In genomic region chr1:3774503-3775247, GRCh38 we compare ENCODE assay signal across 12 cellular contexts. TPM values are rescaled to one million over a fixed set of nuclear protein-coding genes. Genes with fewer than 3 reads are reported as not detected.
DNase-seq lines count a peak whose midpoint lies in the region; TF ChIP-seq lines count a peak whose summit lies in the region.
"Had no signal": no experiment of that assay in that cellular context is flagged by ENCODE, and none has a peak within 500 bp of the region (broad histone marks: within the 10 kb centered on the region; RNA-seq: fewer than 3 reads in every experiment).

No MANE protein-coding gene starts in this region.

- TF ChIP-seq CTCF in dorsolateral prefrontal cortex (IDR thresholded peaks at IDR 0.05 in 54 of 56, conservative IDR thresholded peaks at IDR 0.05 in 2 of 56; ENCODE audit: low read depth in 1 of 56, partially characterized antibody in 56 of 56) (no peak), ovary (IDR thresholded peaks at IDR 0.05) (no peak)

- H3K27ac Mint-ChIP-seq in activated T-helper 1 cell treated with anti-CD3 and anti-CD28 coated beads, Interleukin-12 subunit alpha, Interleukin-12 subunit beta, Interleukin-2, Interleukin-4 antibody, amounts not matched to agents 30 ng/mL and 10 ng/mL and 1 ng/mL, durations not matched to agents 14 hours and 24 hours and 36 hours, result no peak overlapping the region

- no peak overlapping the region for H3K4me3 Mint-ChIP-seq in activated T-helper 1 cell treated with anti-CD3 and anti-CD28 coated beads, Interleukin-12 subunit alpha, Interleukin-12 subunit beta, Interleukin-2, Interleukin-4 antibody, amounts not matched to agents 30 ng/mL and 10 ng/mL and 1 ng/mL, durations not matched to agents 14 hours and 24 hours and 36 hours

- H3K36me3 ChIP-seq in ovary, result no peaks in the 10 kb centered on the region

- H3K4me3 ChIP-seq in dorsolateral prefrontal cortex (no peak overlapping the region), ovary (no peak overlapping the region)
- H3K4me3 ChIP-seq: GM12878 had no signal

- peaks cover 5% of the 10 kb centered on the region for H3K27me3 Mint-ChIP-seq in activated T-helper 1 cell treated with anti-CD3 and anti-CD28 coated beads, Interleukin-12 subunit alpha, Interleukin-12 subunit beta, Interleukin-2, Interleukin-4 antibody, amounts not matched to agents 30 ng/mL and 10 ng/mL and 1 ng/mL, durations not matched to agents 14 hours and 24 hours and 36 hours (ENCODE audit: insufficient read depth)

- H3K9me3 Mint-ChIP-seq in activated T-helper 1 cell treated with anti-CD3 and anti-CD28 coated beads, Interleukin-12 subunit alpha, Interleukin-12 subunit beta, Interleukin-2, Interleukin-4 antibody, amounts not matched to agents 30 ng/mL and 10 ng/mL and 1 ng/mL, durations not matched to agents 14 hours and 24 hours and 36 hours, result no peaks in the 10 kb centered on the region

- peaks cover 0 to 2% (median 0%) of the 10 kb centered on the region in 45 donors for H3K27me3 ChIP-seq in dorsolateral prefrontal cortex
- no peaks in the 10 kb centered on the region for H3K27me3 ChIP-seq in ovary

- H3K27ac ChIP-seq in dorsolateral prefrontal cortex, result peak overlapping the region in 46 of 59 donors; percentile 15 to 86 (median 70)
- peak overlapping the region in 1 of 2 donors; percentile 76 for H3K27ac ChIP-seq in ovary

- peak in 75 of 76 experiments; percentile 65 to 95 (median 88) for DNase-seq in HUDEP-2 (lab: John Stamatoyannopoulos, UW; ENCODE audit: unreplicated experiment in 76 of 76)
- no peak for DNase-seq in dorsolateral prefrontal cortex
- peak in 4 of 5 donors; percentile 43 to 64 (median 52) for DNase-seq in ovary
- no peak for DNase-seq in activated naive CD4-positive, alpha-beta T cell (lab: John Stamatoyannopoulos, UW)
- no peak for DNase-seq in activated T-helper 1 cell treated with anti-CD3 and anti-CD28 coated beads, Interleukin-12 subunit alpha, Interleukin-12 subunit beta, Interleukin-2, Interleukin-4 antibody, amounts not matched to agents 30 ng/mL and 10 ng/mL and 1 ng/mL, durations not matched to agents 14 hours and 24 hours and 36 hours (ENCODE audit: low spot score)
- DNase-seq in ecto neural progenitor cell (ENCODE audit: low spot score), result no peak
- DNase-seq: activated CD4-positive, alpha-beta T cell treated with anti-CD3 and anti-CD28 coated beads for 1 hour; activated effector memory CD4-positive, alpha-beta T cell treated with Interleukin-2 at 50 U/mL for 16 hours; stimulated activated CD4-positive, alpha-beta T cell treated with anti-CD3 and anti-CD28 coated beads, Interleukin-4, amount 100 ng/mL, for 24 hours had no signal

- peaks cover 1% of the 10 kb centered on the region for H3K36me3 Mint-ChIP-seq in activated T-helper 1 cell treated with anti-CD3 and anti-CD28 coated beads, Interleukin-12 subunit alpha, Interleukin-12 subunit beta, Interleukin-2, Interleukin-4 antibody, amounts not matched to agents 30 ng/mL and 10 ng/mL and 1 ng/mL, durations not matched to agents 14 hours and 24 hours and 36 hours (ENCODE audit: low read depth)

- peaks cover 8% of the 10 kb centered on the region for H3K4me1 Mint-ChIP-seq in activated T-helper 1 cell treated with anti-CD3 and anti-CD28 coated beads, Interleukin-12 subunit alpha, Interleukin-12 subunit beta, Interleukin-2, Interleukin-4 antibody, amounts not matched to agents 30 ng/mL and 10 ng/mL and 1 ng/mL, durations not matched to agents 14 hours and 24 hours and 36 hours (ENCODE audit: low read depth)

- peaks cover 17% of the 10 kb centered on the region for H3K4me1 ChIP-seq in ovary (ENCODE audit: insufficient read depth)

- 26 to 38% (median 28%) methylated on average over 18 to 19 of the region's 19 CpGs for WGBS in ovary, 3 donors

- intact Hi-C loops in dorsolateral prefrontal cortex (cut with DNase I), result no loop called here
- intact Hi-C loops in ovary (cut with DNase I), result no loop called here
- intact Hi-C loops in activated T-helper 1 cell treated with anti-CD3 and anti-CD28 coated beads, Interleukin-12 subunit alpha, Interleukin-12 subunit beta, Interleukin-2, Interleukin-4 antibody, amounts not matched to agents 30 ng/mL and 10 ng/mL and 1 ng/mL, durations not matched to agents 14 hours and 24 hours and 36 hours (cut with micrococcal nuclease), result loop anchor here (5.0 to 10.0 kb wide), 2 partner anchors 150 to 1572 kb away; partner anchors contain the start of gene TPRG1L

- TF ChIP-seq POLR2A in ovary (IDR thresholded peaks at IDR 0.05), result no peak

- H3K9me3 ChIP-seq in ovary, result no peaks in the 10 kb centered on the region

- no peak for TF ChIP-seq EP300 in ovary (IDR thresholded peaks at IDR 0.05)

RNA-seq across cellular contexts. Expression of gene SMIM1, which starts 2.1 kb away (rescaled TPM):
- 10 to 100 TPM in 6 of 120 experiments, 1 to 10 TPM in 110, not detected in 4; 1.5 to 12.6 (median 5.2) TPM for total RNA-seq in dorsolateral prefrontal cortex
- 10 to 100 TPM in 6 of 7 donors, 1 to 10 TPM in 1; 7.1 to 22.1 (median 21.4) TPM for total RNA-seq in ovary
- 10 to 100 TPM in 1 of 2 donors, not detected in 1; 10.7 TPM for polyA plus RNA-seq in ovary
- 1.0 and 1.2 TPM in 2 replicates for total RNA-seq in activated T-helper 1 cell treated with anti-CD3 and anti-CD28 coated beads, Interleukin-12 subunit alpha, Interleukin-12 subunit beta, Interleukin-2, Interleukin-4 antibody, amounts not matched to agents 30 ng/mL and 10 ng/mL and 1 ng/mL, durations not matched to agents 14 hours and 24 hours and 36 hours
- total RNA-seq: GM12878, kidney epithelial cell had no signal

RNA-seq across cellular contexts. Expression of gene LRRC47, which starts 21.6 kb away (rescaled TPM):
- 10 to 100 TPM; 39.4 to 80.6 (median 62.9) TPM for total RNA-seq in dorsolateral prefrontal cortex
- 10 to 100 TPM; 26.7 to 60.7 (median 47.6) TPM for total RNA-seq in ovary
- polyA plus RNA-seq in ovary, result 10 to 100 TPM; 28.0 to 50.6 TPM
- total RNA-seq in activated T-helper 1 cell treated with anti-CD3 and anti-CD28 coated beads, Interleukin-12 subunit alpha, Interleukin-12 subunit beta, Interleukin-2, Interleukin-4 antibody, amounts not matched to agents 30 ng/mL and 10 ng/mL and 1 ng/mL, durations not matched to agents 14 hours and 24 hours and 36 hours, result 45.2 and 50.1 TPM in 2 replicates

RNA-seq across cellular contexts. Expression of gene CCDC27, which starts 22.4 kb away (rescaled TPM):
- total RNA-seq in dorsolateral prefrontal cortex (under 1 TPM in 8 of 120 experiments, not detected in 112; 0.17 to 0.39 (median 0.21) TPM), ovary (not detected)
- under 1 TPM in 1 of 2 donors, not detected in 1; 0.05 TPM for polyA plus RNA-seq in ovary
- not detected in 2 replicates for total RNA-seq in activated T-helper 1 cell treated with anti-CD3 and anti-CD28 coated beads, Interleukin-12 subunit alpha, Interleukin-12 subunit beta, Interleukin-2, Interleukin-4 antibody, amounts not matched to agents 30 ng/mL and 10 ng/mL and 1 ng/mL, durations not matched to agents 14 hours and 24 hours and 36 hours
- total RNA-seq: GM12878, kidney epithelial cell, osteocyte had no signal

Comparison
In these comparisons a context has a peak if more than half of its experiments do, and no peak if none do; other contexts are left out.
1. DNase-seq: peak in HUDEP-2 (75 of 76) and ovary (4 of 5); none in dorsolateral prefrontal cortex (0 of 10), activated naive CD4-positive, alpha-beta T cell (0 of 4), activated T-helper 1 cell treated with anti-CD3 and anti-CD28 coated beads, Interleukin-12 subunit alpha, Interleukin-12 subunit beta, Interleukin-2, Interleukin-4 antibody, amounts not matched to agents 30 ng/mL and 10 ng/mL and 1 ng/mL, durations not matched to agents 14 hours and 24 hours and 36 hours (single experiment) and ecto neural progenitor cell (single experiment).